ENCODE assay signal across 2 cellular contexts in the genomic region with DNA sequence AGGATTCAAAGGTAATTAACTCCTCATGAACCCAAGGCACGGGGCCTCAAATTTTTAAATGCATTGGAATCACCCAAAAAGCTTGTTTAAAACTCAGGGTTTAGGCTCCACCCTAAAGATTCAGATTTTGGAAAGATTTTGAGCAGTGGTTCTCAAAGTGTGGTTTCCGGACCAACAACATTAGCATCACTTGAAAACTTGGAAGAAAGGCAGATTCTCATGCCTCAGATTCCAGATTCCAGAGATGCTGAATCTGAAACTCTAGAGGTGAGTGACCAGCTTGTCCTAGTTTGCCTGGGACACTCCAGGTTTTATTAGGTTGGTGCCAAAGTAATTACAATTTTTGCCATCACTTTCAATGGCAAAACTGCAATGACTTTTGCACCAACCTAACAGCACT.
TF ChIP-seq lines count a peak whose summit lies in the region.

No MANE protein-coding gene starts in this region.

TF ChIP-seq in liver, 16 proteins besides CTCF, POLR2A, EP300 and RAD21:
- TF ChIP-seq YY1 (IDR thresholded peaks at IDR 0.05): no peak
- TF ChIP-seq FOXA1 (IDR thresholded peaks at IDR 0.05): no peak
- no peak for TF ChIP-seq JUND (IDR thresholded peaks at IDR 0.05)
- no peak for TF ChIP-seq TAF1 (conservative IDR thresholded peaks at IDR 0.05)
- TF ChIP-seq FOXA2 (IDR thresholded peaks at IDR 0.05): no peak
- TF ChIP-seq HNF4G (IDR thresholded peaks at IDR 0.05): no peak
- TF ChIP-seq, protein P1, sequence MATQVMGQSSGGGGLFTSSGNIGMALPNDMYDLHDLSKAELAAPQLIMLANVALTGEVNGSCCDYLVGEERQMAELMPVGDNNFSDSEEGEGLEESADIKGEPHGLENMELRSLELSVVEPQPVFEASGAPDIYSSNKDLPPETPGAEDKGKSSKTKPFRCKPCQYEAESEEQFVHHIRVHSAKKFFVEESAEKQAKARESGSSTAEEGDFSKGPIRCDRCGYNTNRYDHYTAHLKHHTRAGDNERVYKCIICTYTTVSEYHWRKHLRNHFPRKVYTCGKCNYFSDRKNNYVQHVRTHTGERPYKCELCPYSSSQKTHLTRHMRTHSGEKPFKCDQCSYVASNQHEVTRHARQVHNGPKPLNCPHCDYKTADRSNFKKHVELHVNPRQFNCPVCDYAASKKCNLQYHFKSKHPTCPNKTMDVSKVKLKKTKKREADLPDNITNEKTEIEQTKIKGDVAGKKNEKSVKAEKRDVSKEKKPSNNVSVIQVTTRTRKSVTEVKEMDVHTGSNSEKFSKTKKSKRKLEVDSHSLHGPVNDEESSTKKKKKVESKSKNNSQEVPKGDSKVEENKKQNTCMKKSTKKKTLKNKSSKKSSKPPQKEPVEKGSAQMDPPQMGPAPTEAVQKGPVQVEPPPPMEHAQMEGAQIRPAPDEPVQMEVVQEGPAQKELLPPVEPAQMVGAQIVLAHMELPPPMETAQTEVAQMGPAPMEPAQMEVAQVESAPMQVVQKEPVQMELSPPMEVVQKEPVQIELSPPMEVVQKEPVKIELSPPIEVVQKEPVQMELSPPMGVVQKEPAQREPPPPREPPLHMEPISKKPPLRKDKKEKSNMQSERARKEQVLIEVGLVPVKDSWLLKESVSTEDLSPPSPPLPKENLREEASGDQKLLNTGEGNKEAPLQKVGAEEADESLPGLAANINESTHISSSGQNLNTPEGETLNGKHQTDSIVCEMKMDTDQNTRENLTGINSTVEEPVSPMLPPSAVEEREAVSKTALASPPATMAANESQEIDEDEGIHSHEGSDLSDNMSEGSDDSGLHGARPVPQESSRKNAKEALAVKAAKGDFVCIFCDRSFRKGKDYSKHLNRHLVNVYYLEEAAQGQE (IDR thresholded peaks at IDR 0.05): no peak
- TF ChIP-seq EGR1 (IDR thresholded peaks at IDR 0.05; ENCODE audit: low read depth in 2 of 2): no peak
- peak; percentile 19 to 49 for TF ChIP-seq RXRA (IDR thresholded peaks at IDR 0.05)
- TF ChIP-seq HNF4A (conservative IDR thresholded peaks at IDR 0.05): peak in 1 of 2 donors; percentile 33
- TF ChIP-seq, protein P2, sequence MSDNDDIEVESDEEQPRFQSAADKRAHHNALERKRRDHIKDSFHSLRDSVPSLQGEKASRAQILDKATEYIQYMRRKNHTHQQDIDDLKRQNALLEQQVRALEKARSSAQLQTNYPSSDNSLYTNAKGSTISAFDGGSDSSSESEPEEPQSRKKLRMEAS (IDR thresholded peaks at IDR 0.05): no peak
- TF ChIP-seq SP1 (IDR thresholded peaks at IDR 0.05): peak; percentile 16
- TF ChIP-seq NR2F2 (IDR thresholded peaks at IDR 0.05): no peak
- no peak for TF ChIP-seq GABPA (IDR thresholded peaks at IDR 0.05 in 1 of 2, conservative IDR thresholded peaks at IDR 0.05 in 1 of 2)

TF ChIP-seq in HepG2, 621 proteins besides CTCF, POLR2A, EP300 and RAD21:
- TF ChIP-seq ZNF879 (CRISPR knock-in tag; IDR thresholded peaks at IDR 0.05) (no peak), TSC22D2 (CRISPR knock-in tag; IDR thresholded peaks at IDR 0.05; ENCODE audit: borderline replicate concordance) (no peak), SYNCRIP (IDR thresholded peaks at IDR 0.05; ENCODE audit: insufficient read depth, low read depth, low read length) (no peak), ZNF510 (CRISPR knock-in tag; IDR thresholded peaks at IDR 0.05; ENCODE audit: low read depth) (no peak), HOXD1 (CRISPR knock-in tag; IDR thresholded peaks at IDR 0.05) (no peak), ZFAT (CRISPR knock-in tag; conservative IDR thresholded peaks at IDR 0.05) (no peak)
TF ChIP-seq in HepG2: peak in this region for 0.
